ENCODE assay signal across 9 cellular contexts in genomic region chr4:27915822-27916221, GRCh38.
"Had no signal": no experiment of that assay in that cellular context is flagged by ENCODE, and none has a peak within 500 bp of the region (broad histone marks: within the 10 kb centered on the region; RNA-seq: fewer than 3 reads in every experiment).

No MANE protein-coding gene starts in this region.

- H3K9ac ChIP-seq: GM23248, KMS-11 had no signal

- H3K4me2 ChIP-seq: KMS-11 had no signal

- H3K4me3 ChIP-seq: GM23248 had no signal

- H3K27ac ChIP-seq: GM23248, KMS-11 had no signal

- H2AFZ ChIP-seq: GM23248 had no signal

- DNase-seq: GM23248, H9, HCEC 1CT, Karpas-422, KBM-7 had no signal

- FAIRE-seq: H1, H54, HTR-8/SVneo had no signal
